Comparison of ENCODE assay signal across 26 cellular contexts in genomic region chr4:48153791-48154550, GRCh38. TPM values are rescaled to one million over a fixed set of nuclear protein-coding genes. Genes with fewer than 3 reads are reported as not detected.
DNase-seq lines count a peak whose midpoint lies in the region; ATAC-seq, FAIRE-seq and TF ChIP-seq lines count a peak whose summit lies in the region.
"Had no signal": no experiment of that assay in that cellular context is flagged by ENCODE, and none has a peak within 500 bp of the region (broad histone marks: within the 10 kb centered on the region; RNA-seq: fewer than 3 reads in every experiment).

No MANE protein-coding gene starts in this region.

- no peak overlapping the region for H3K27ac Mint-ChIP-seq in activated CD4-positive, alpha-beta T cell treated with anti-CD3 and anti-CD28 coated beads for 36 hours
- H3K27ac Mint-ChIP-seq: activated B cell treated with CpG ODN at 0.5 μM for 24 hours; activated CD8-positive, alpha-beta memory T cell treated with anti-CD3 and anti-CD28 coated beads, Interleukin-2, amount 10 ng/mL, durations not matched to agents 7 days and 5 days; effector memory CD8-positive, alpha-beta T cell; nephron progenitor cell; stimulated activated naive B cell treated with anti-CD40 and anti-IgM and Interleukin-4, amounts not matched to agents 10 μg/mL and 1 μg/mL and 100 μg/mL, for 72 hours; T-helper 17 cell had no signal

- peaks cover 40% of the 10 kb centered on the region for H3K36me3 Mint-ChIP-seq in activated CD4-positive, alpha-beta T cell treated with anti-CD3 and anti-CD28 coated beads for 36 hours (ENCODE audit: low read depth)

- no peaks in the 10 kb centered on the region for H3K9me3 ChIP-seq in HEK293 (ENCODE audit: control insufficient read depth, insufficient read depth, low read depth, low read length)
- H3K9me3 ChIP-seq: A549, upper lobe of right lung had no signal

- no peak overlapping the region for H3K4me3 ChIP-seq in HEK293 (ENCODE audit: low read depth, low read length)
- H3K4me3 ChIP-seq: A549, spleen, upper lobe of right lung had no signal

- no peak overlapping the region for H3K4me3 Mint-ChIP-seq in activated CD4-positive, alpha-beta T cell treated with anti-CD3 and anti-CD28 coated beads for 36 hours
- H3K4me3 Mint-ChIP-seq: activated B cell treated with CpG ODN at 0.5 μM for 24 hours; activated CD8-positive, alpha-beta memory T cell treated with anti-CD3 and anti-CD28 coated beads, Interleukin-2, amount 10 ng/mL, durations not matched to agents 7 days and 5 days; central memory CD8-positive, alpha-beta T cell; effector memory CD8-positive, alpha-beta T cell; nephron progenitor cell; stimulated activated naive B cell treated with anti-CD40 and anti-IgM and Interleukin-4, amounts not matched to agents 10 μg/mL and 1 μg/mL and 100 μg/mL, for 72 hours; T-helper 17 cell had no signal

- H3K27ac ChIP-seq in HEK293 (ENCODE audit: extremely low read depth, low read depth, low read length), result no peak overlapping the region
- H3K27ac ChIP-seq: A549, C4-2B, spleen, upper lobe of right lung had no signal

- intact Hi-C loops in activated CD4-positive, alpha-beta T cell treated with anti-CD3 and anti-CD28 coated beads for 36 hours (cut with DNase I, micrococcal nuclease), result no loop called here

- POLR2A ChIA-PET in GM10248 (lab: Yijun Ruan, JAX) (no interaction called here), HEK293 (lab: Yijun Ruan, JAX) (no interaction called here)
- POLR2A ChIA-PET in activated CD4-positive, alpha-beta T cell treated with anti-CD3 and anti-CD28 coated beads for 36 hours (lab: Charles Lee), result no interaction called here

- H3K36me3 ChIP-seq in HEK293 (ENCODE audit: control insufficient read depth in 2 of 2, insufficient read depth in 1 of 2, low read length in 2 of 2), result peaks cover 0 to 14% of the 10 kb centered on the region in 2 experiments; a peak in 1 of 3 replicates
- H3K36me3 ChIP-seq: upper lobe of right lung had no signal

- H3K4me1 Mint-ChIP-seq in activated CD4-positive, alpha-beta T cell treated with anti-CD3 and anti-CD28 coated beads for 36 hours, result peaks cover 3% of the 10 kb centered on the region
- H3K4me1 Mint-ChIP-seq: activated B cell treated with CpG ODN at 0.5 μM for 24 hours; activated CD8-positive, alpha-beta memory T cell treated with anti-CD3 and anti-CD28 coated beads, Interleukin-2, amount 10 ng/mL, durations not matched to agents 7 days and 5 days; central memory CD8-positive, alpha-beta T cell; nephron progenitor cell; stimulated activated naive B cell treated with anti-CD40 and anti-IgM and Interleukin-4, amounts not matched to agents 10 μg/mL and 1 μg/mL and 100 μg/mL, for 72 hours; T-helper 17 cell had no signal

- FAIRE-seq in HTR-8/SVneo (lab: Jason Lieb, UNC), result no peak
- FAIRE-seq: A549 had no signal

- no peaks in the 10 kb centered on the region for H3K4me1 ChIP-seq in HEK293 (ENCODE audit: control insufficient read depth, insufficient read depth, low read length)
- H3K4me1 ChIP-seq: A549, spleen, upper lobe of right lung had no signal

- DNase-seq in GM10248 (ENCODE audit: extremely low spot score), result peak; percentile 23
- DNase-seq in HTR-8/SVneo (ENCODE audit: insufficient read length, low spot score), result no peak
- DNase-seq in RPMI8226, result no peak
- no peak for DNase-seq in activated CD4-positive, alpha-beta T cell treated with anti-CD3 and anti-CD28 coated beads for 36 hours
- DNase-seq: activated B cell treated with CpG ODN at 0.5 μM for 24 hours; activated CD8-positive, alpha-beta memory T cell treated with anti-CD3 and anti-CD28 coated beads, Interleukin-2, amount 10 ng/mL, durations not matched to agents 7 days and 5 days; activated effector memory CD4-positive, alpha-beta T cell treated with anti-CD3 and anti-CD28 coated beads, Interleukin-2, amount 50 U/mL, for 16 hours; amygdala; DMS53; effector memory CD8-positive, alpha-beta T cell; islet precursor cell; mesenchymal stem cell; NCI-H446 treated with DMSO at 0.1 percent for 48 hours; nephron progenitor cell; SHP77; spleen; stimulated activated naive B cell treated with anti-CD40 and anti-IgM and Interleukin-4, amounts not matched to agents 10 μg/mL and 1 μg/mL and 100 μg/mL, for 72 hours; T-helper 17 cell; upper lobe of right lung had no signal

- no peaks in the 10 kb centered on the region for H3K27me3 Mint-ChIP-seq in activated CD4-positive, alpha-beta T cell treated with anti-CD3 and anti-CD28 coated beads for 36 hours
- H3K27me3 Mint-ChIP-seq: activated B cell treated with CpG ODN at 0.5 μM for 24 hours; activated CD8-positive, alpha-beta memory T cell treated with anti-CD3 and anti-CD28 coated beads, Interleukin-2, amount 10 ng/mL, durations not matched to agents 7 days and 5 days; central memory CD8-positive, alpha-beta T cell; effector memory CD8-positive, alpha-beta T cell; stimulated activated naive B cell treated with anti-CD40 and anti-IgM and Interleukin-4, amounts not matched to agents 10 μg/mL and 1 μg/mL and 100 μg/mL, for 72 hours; T-helper 17 cell had no signal

- TF ChIP-seq CTCF in GM10248 (IDR thresholded peaks at IDR 0.05; ENCODE audit: control extremely low read depth, extremely low read depth, low read depth, missing control alignments), result no peak
- no peak for TF ChIP-seq CTCF in HEK293 (tag by site-specific recombination; IDR thresholded peaks at IDR 0.05)

- H3K9me3 Mint-ChIP-seq in activated CD4-positive, alpha-beta T cell treated with anti-CD3 and anti-CD28 coated beads for 36 hours (ENCODE audit: low read depth), result peaks cover 25% of the 10 kb centered on the region
- H3K9me3 Mint-ChIP-seq: effector memory CD8-positive, alpha-beta T cell had no signal

- ATAC-seq in GM18868 (IDR thresholded peaks at IDR 0.05; ENCODE audit: unreplicated experiment) (peak; percentile 84), HG03196 (IDR thresholded peaks at IDR 0.05; ENCODE audit: unreplicated experiment) (peak; percentile 57), GM21786 (IDR thresholded peaks at IDR 0.05; ENCODE audit: unreplicated experiment) (no peak)
- no peak for ATAC-seq in activated CD4-positive, alpha-beta T cell treated with anti-CD3 and anti-CD28 coated beads for 36 hours
- ATAC-seq: A549; activated CD8-positive, alpha-beta memory T cell treated with anti-CD3 and anti-CD28 coated beads, Interleukin-2, amount 10 ng/mL, durations not matched to agents 7 days and 5 days; effector memory CD8-positive, alpha-beta T cell; T-helper 17 cell; upper lobe of right lung had no signal

- CTCF ChIA-PET in GM10248 (lab: Yijun Ruan, JAX) (interaction anchor here (0.8 to 2.0 kb wide), 4 partner anchors 11 to 136 kb away, joined by 3 to 6 read pairs (median 4); no protein-coding TSS in a partner anchor), HEK293 (lab: Yijun Ruan, JAX) (interaction anchor here (0.7 kb wide), 1 partner anchor 27 kb away, joined by 3 read pairs; no protein-coding TSS in a partner anchor)
- CTCF ChIA-PET in activated CD4-positive, alpha-beta T cell treated with anti-CD3 and anti-CD28 coated beads for 36 hours (lab: Charles Lee), result no interaction called here

TF ChIP-seq in HEK293, 187 proteins besides CTCF, POLR2A, EP300 and RAD21:
- peak; percentile 81 for TF ChIP-seq SETDB1 (IDR thresholded peaks at IDR 0.05; ENCODE audit: insufficient read length, low read length)
- TF ChIP-seq ZNF776 (tag by site-specific recombination; IDR thresholded peaks at IDR 0.05; ENCODE audit: borderline replicate concordance), result no peak
- no peak for TF ChIP-seq ZNF174 (tag by site-specific recombination; IDR thresholded peaks at IDR 0.05)
- no peak for TF ChIP-seq SALL2 (tag by site-specific recombination; IDR thresholded peaks at IDR 0.05; ENCODE audit: borderline replicate concordance)
- TF ChIP-seq TRIM28 (IDR thresholded peaks at IDR 0.05; ENCODE audit: borderline replicate concordance, low read length), result peak; percentile 87
- no peak for TF ChIP-seq ZNF133 (tag by site-specific recombination; IDR thresholded peaks at IDR 0.05)

RNA-seq across cellular contexts. Expression of gene TXK, which starts 19.9 kb away (rescaled TPM):
- total RNA-seq in activated CD4-positive, alpha-beta T cell treated with anti-CD3 and anti-CD28 coated beads for 36 hours, result 10 to 100 TPM; 11.2 to 18.2 TPM

Comparison
In these comparisons a context has a peak if more than half of its experiments do, and no peak if none do; other contexts are left out.
1. ATAC-seq: peak in GM18868 (single experiment) and HG03196 (single experiment); none in GM21786 (single experiment) and activated CD4-positive, alpha-beta T cell treated with anti-CD3 and anti-CD28 coated beads for 36 hours (single experiment).